In genomic region chr14:95204705-95205104, GRCh38 we compare ENCODE assay signal across 1 cellular context.
TF ChIP-seq lines count a peak whose summit lies in the region.

No MANE protein-coding gene starts in this region.

TF ChIP-seq in HepG2, 621 proteins besides CTCF, POLR2A, EP300 and RAD21 (continued from another document):
- TF ChIP-seq, protein P1, sequence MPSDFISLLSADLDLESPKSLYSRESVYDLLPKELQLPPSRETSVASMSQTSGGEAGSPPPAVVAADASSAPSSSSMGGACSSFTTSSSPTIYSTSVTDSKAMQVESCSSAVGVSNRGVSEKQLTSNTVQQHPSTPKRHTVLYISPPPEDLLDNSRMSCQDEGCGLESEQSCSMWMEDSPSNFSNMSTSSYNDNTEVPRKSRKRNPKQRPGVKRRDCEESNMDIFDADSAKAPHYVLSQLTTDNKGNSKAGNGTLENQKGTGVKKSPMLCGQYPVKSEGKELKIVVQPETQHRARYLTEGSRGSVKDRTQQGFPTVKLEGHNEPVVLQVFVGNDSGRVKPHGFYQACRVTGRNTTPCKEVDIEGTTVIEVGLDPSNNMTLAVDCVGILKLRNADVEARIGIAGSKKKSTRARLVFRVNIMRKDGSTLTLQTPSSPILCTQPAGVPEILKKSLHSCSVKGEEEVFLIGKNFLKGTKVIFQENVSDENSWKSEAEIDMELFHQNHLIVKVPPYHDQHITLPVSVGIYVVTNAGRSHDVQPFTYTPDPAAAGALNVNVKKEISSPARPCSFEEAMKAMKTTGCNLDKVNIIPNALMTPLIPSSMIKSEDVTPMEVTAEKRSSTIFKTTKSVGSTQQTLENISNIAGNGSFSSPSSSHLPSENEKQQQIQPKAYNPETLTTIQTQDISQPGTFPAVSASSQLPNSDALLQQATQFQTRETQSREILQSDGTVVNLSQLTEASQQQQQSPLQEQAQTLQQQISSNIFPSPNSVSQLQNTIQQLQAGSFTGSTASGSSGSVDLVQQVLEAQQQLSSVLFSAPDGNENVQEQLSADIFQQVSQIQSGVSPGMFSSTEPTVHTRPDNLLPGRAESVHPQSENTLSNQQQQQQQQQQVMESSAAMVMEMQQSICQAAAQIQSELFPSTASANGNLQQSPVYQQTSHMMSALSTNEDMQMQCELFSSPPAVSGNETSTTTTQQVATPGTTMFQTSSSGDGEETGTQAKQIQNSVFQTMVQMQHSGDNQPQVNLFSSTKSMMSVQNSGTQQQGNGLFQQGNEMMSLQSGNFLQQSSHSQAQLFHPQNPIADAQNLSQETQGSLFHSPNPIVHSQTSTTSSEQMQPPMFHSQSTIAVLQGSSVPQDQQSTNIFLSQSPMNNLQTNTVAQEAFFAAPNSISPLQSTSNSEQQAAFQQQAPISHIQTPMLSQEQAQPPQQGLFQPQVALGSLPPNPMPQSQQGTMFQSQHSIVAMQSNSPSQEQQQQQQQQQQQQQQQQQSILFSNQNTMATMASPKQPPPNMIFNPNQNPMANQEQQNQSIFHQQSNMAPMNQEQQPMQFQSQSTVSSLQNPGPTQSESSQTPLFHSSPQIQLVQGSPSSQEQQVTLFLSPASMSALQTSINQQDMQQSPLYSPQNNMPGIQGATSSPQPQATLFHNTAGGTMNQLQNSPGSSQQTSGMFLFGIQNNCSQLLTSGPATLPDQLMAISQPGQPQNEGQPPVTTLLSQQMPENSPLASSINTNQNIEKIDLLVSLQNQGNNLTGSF (CRISPR knock-in tag; IDR thresholded peaks at IDR 0.05), result no peak
- TF ChIP-seq KLF16 (CRISPR knock-in tag; IDR thresholded peaks at IDR 0.05) (no peak), ZFP91 (CRISPR knock-in tag; IDR thresholded peaks at IDR 0.05; ENCODE audit: borderline replicate concordance) (no peak), ZNF550 (CRISPR knock-in tag; IDR thresholded peaks at IDR 0.05; ENCODE audit: borderline replicate concordance) (no peak), ARID2 (CRISPR knock-in tag; IDR thresholded peaks at IDR 0.05; ENCODE audit: borderline replicate concordance) (no peak), ZNF576 (CRISPR knock-in tag; IDR thresholded peaks at IDR 0.05) (no peak), ZHX2 (IDR thresholded peaks at IDR 0.05; ENCODE audit: low read depth) (no peak), ZHX2 (CRISPR knock-in tag; IDR thresholded peaks at IDR 0.05; ENCODE audit: borderline replicate concordance) (no peak), FOXP1 (IDR thresholded peaks at IDR 0.05) (no peak), FOXP1 (CRISPR knock-in tag; IDR thresholded peaks at IDR 0.05) (no peak), CEBPG (CRISPR knock-in tag; IDR thresholded peaks at IDR 0.05) (no peak), FOXK2 (IDR thresholded peaks at IDR 0.05) (no peak)
